In genomic region chr2:224027070-224027469, GRCh38 we compare ENCODE assay signal across 17 cellular contexts. TPM values are rescaled to one million over a fixed set of nuclear protein-coding genes. Genes with fewer than 3 reads are reported as not detected.
A peak's percentile ranks its signal among the peaks of the same experiment; 100 is the strongest.
DNase-seq lines count a peak whose midpoint lies in the region; ATAC-seq and TF ChIP-seq lines count a peak whose summit lies in the region.
"Had no signal": no experiment of that assay in that cellular context is flagged by ENCODE, and none has a peak within 500 bp of the region (broad histone marks: within the 10 kb centered on the region; RNA-seq: fewer than 3 reads in every experiment).

No MANE protein-coding gene starts in this region.

- no peak overlapping the region for H2BK15ac ChIP-seq in H9 (ENCODE audit: low read depth, low read length)

- no peak overlapping the region for H3K9ac ChIP-seq in H9 (ENCODE audit: extremely low read depth, insufficient read length, low read length)
- H3K9ac ChIP-seq: parathyroid adenoma had no signal

- no peak overlapping the region for H2BK12ac ChIP-seq in H9 (ENCODE audit: insufficient read length, low read depth, low read length)

- POLR2A ChIA-PET in WTC11 (lab: Charles Lee) = no interaction called here

- H3K18ac ChIP-seq in H9 (ENCODE audit: insufficient read length, low read depth, low read length) = no peak overlapping the region

- ATAC-seq in WTC11 = peak; percentile 80
- ATAC-seq in omental fat pad (ENCODE audit: low FRiP score) = no peak

- no peak overlapping the region for H3K14ac ChIP-seq in H9 (ENCODE audit: insufficient read depth, low read length)

- peaks cover 42% of the 10 kb centered on the region for H3K27me3 Mint-ChIP-seq in H9 (ENCODE audit: low read depth)
- peaks cover 23% of the 10 kb centered on the region for H3K27me3 Mint-ChIP-seq in WTC11 (ENCODE audit: low read depth)

- H3K4me1 Mint-ChIP-seq in H9 (peaks cover 61 to 62% of the 10 kb centered on the region in 2 experiments), WTC11 (peaks cover 72% of the 10 kb centered on the region)

- no peaks in the 10 kb centered on the region for H3K79me1 ChIP-seq in H9 (ENCODE audit: insufficient read depth, low read depth, low read length, poor library complexity, severe bottlenecking)

- CTCF ChIA-PET in WTC11 (lab: Charles Lee) = interaction anchor here (0.9 to 1.3 kb wide), 5 partner anchors 34 to 260 kb away, joined by 3 to 6 read pairs (median 4); no protein-coding TSS in a partner anchor

- TF ChIP-seq CTCF in H9 (conservative IDR thresholded peaks at IDR 0.05) (no peak), WTC11 (IDR thresholded peaks at IDR 0.05) (no peak), omental fat pad (IDR thresholded peaks at IDR 0.05) (no peak)

- no peak overlapping the region for H2BK120ac ChIP-seq in H9 (ENCODE audit: low read depth, low read length, poor library complexity, severe bottlenecking)

- no peak overlapping the region for H2BK5ac ChIP-seq in H9 (ENCODE audit: insufficient read length, low read length)

- H2AK5ac ChIP-seq in H9 (ENCODE audit: insufficient read length, low read length) = no peak overlapping the region

- DNase-seq in NCI-H2227 (lab: John Stamatoyannopoulos, UW; ENCODE audit: unreplicated experiment) = peak; percentile 43
- no peak for DNase-seq in NCI-H2227 treated with DMSO at 0.1 percent for 48 hours (lab: John Stamatoyannopoulos, UW)
- DNase-seq in H9 = peak; percentile 92
- peak; percentile 86 for DNase-seq in WTC11 (ENCODE audit: low spot score)
- peak; percentile 64 for DNase-seq in iPS-NIHi11 (ENCODE audit: low spot score)
- DNase-seq in HT-29 (ENCODE audit: low spot score) = no peak
- DNase-seq in MV-4-11 (lab: John Stamatoyannopoulos, UW) = no peak
- DNase-seq in omental fat pad (ENCODE audit: low spot score) = no peak
- DNase-seq: activated T-cell treated with anti-CD3 and anti-CD28 coated beads, Interleukin-2, amount 50 U/mL, for 1 hour; Calu3; dorsolateral prefrontal cortex; NCI-H1048; NCI-H526 treated with DMSO at 0.1 percent for 48 hours; SHP77; stimulated activated CD4-positive, alpha-beta T cell treated with anti-CD3 and anti-CD28 coated beads, Interleukin-15, amount 100 ng/mL, for 24 hours had no signal

- no peak overlapping the region for H4K91ac ChIP-seq in H9 (ENCODE audit: insufficient read length, low read depth, low read length)

- H3K23ac ChIP-seq in H9 (ENCODE audit: insufficient read length, low read depth, low read length) = no peak overlapping the region

- H3K9me3 Mint-ChIP-seq in H9 (no peaks in the 10 kb centered on the region; a peak in 1 of 5 replicates), WTC11 (peaks cover 12% of the 10 kb centered on the region; the same call in 1 of the 2 replicates)

- no peaks in the 10 kb centered on the region for H3K9me3 ChIP-seq in H9 (ENCODE audit: control insufficient read depth, low read depth, low read length)
- H3K9me3 ChIP-seq: tibial nerve had no signal

- no peak overlapping the region for H2AFZ ChIP-seq in H9 (ENCODE audit: low read length)
- H2AFZ ChIP-seq: parathyroid adenoma had no signal

- H3K36me3 Mint-ChIP-seq in H9 (ENCODE audit: insufficient read depth in 1 of 3, low read depth in 3 of 3) (peaks cover 3 to 11% (median 5%) of the 10 kb centered on the region in 3 experiments; a peak in 4 of 7 replicates), WTC11 (peaks cover 6% of the 10 kb centered on the region)

- no peak overlapping the region for H3K4ac ChIP-seq in H9 (ENCODE audit: low read depth, low read length)

- H3K4me3 Mint-ChIP-seq in H9 (peak overlapping the region in 1 of 2 experiments; percentile 27; a peak in 1 of 5 replicates), WTC11 (peak overlapping the region; percentile 39)

- H4K20me1 ChIP-seq in H9 (ENCODE audit: control insufficient read depth, insufficient read depth, insufficient read length) = no peaks in the 10 kb centered on the region

- H2BK20ac ChIP-seq in H9 (ENCODE audit: low read depth, low read length, poor library complexity, severe bottlenecking) = no peak overlapping the region

- no peak overlapping the region for H3T11ph ChIP-seq in H9 (ENCODE audit: low read length)

- no CpG with 5 or more reads among the region's 5 CpGs for WGBS in H9 (ENCODE audit: extremely low coverage, insufficient read length, low lambda C conversion rate)

- no peaks in the 10 kb centered on the region for H3K27me3 ChIP-seq in H9 (ENCODE audit: insufficient read depth, low read length)
- H3K27me3 ChIP-seq: tibial nerve had no signal

- no peak overlapping the region for H3K56ac ChIP-seq in H9 (ENCODE audit: insufficient read length, low read depth, low read length)

- H3K4me1 ChIP-seq in H9 (ENCODE audit: insufficient read depth, low read length) = peaks cover 30% of the 10 kb centered on the region; the same call in 1 of the 2 replicates
- H3K4me1 ChIP-seq: parathyroid adenoma, tibial nerve had no signal

- H4K5ac ChIP-seq in H9 (ENCODE audit: insufficient read length, low read depth, low read length) = no peak overlapping the region

- H3K23me2 ChIP-seq in H9 (ENCODE audit: insufficient read length, low read depth, low read length, poor library complexity, severe bottlenecking) = no peaks in the 10 kb centered on the region

- H3K27ac ChIP-seq in H9 (ENCODE audit: insufficient read length, low read depth, low read length) = no peak overlapping the region
- H3K27ac ChIP-seq: dorsolateral prefrontal cortex, parathyroid adenoma, tibial nerve had no signal

- H3K79me2 ChIP-seq in H9 (ENCODE audit: insufficient read depth, low read length) = no peaks in the 10 kb centered on the region; the same call in 1 of the 2 replicates
- H3K79me2 ChIP-seq: parathyroid adenoma had no signal

- H3K27ac Mint-ChIP-seq in H9 (no peak overlapping the region), WTC11 (no peak overlapping the region)

- H3K4me2 ChIP-seq in H9 (ENCODE audit: insufficient read depth, insufficient read length, low read length) = no peak overlapping the region

- no peak overlapping the region for H4K8ac ChIP-seq in H9 (replicated peaks; ENCODE audit: insufficient read length, low read depth, low read length)

TF ChIP-seq in WTC11, 78 proteins besides CTCF, POLR2A, EP300 and RAD21 (continues in another document):
- peak; percentile 69 for TF ChIP-seq USF2 (CRISPR knock-in tag; IDR thresholded peaks at IDR 0.05)
- TF ChIP-seq MAX (CRISPR knock-in tag; IDR thresholded peaks at IDR 0.05) = peak; percentile 46
- no peak for TF ChIP-seq RELA (CRISPR knock-in tag; IDR thresholded peaks at IDR 0.05; ENCODE audit: borderline replicate concordance)
- TF ChIP-seq ZNF138 (CRISPR knock-in tag; conservative IDR thresholded peaks at IDR 0.05) = no peak
- no peak for TF ChIP-seq MXD4 (CRISPR knock-in tag; IDR thresholded peaks at IDR 0.05; ENCODE audit: borderline replicate concordance)
- no peak for TF ChIP-seq GRHL2 (CRISPR knock-in tag; IDR thresholded peaks at IDR 0.05; ENCODE audit: insufficient replicate concordance, severe bottlenecking)
- peak; percentile 45; the same call in 1 of the 2 replicates for TF ChIP-seq USF1 (CRISPR knock-in tag; IDR thresholded peaks at IDR 0.05)
- TF ChIP-seq NR3C1 (CRISPR knock-in tag; conservative IDR thresholded peaks at IDR 0.05; ENCODE audit: low read depth) = no peak
- peak; percentile 50; the same call in 1 of the 2 replicates for TF ChIP-seq FOXP4 (CRISPR knock-in tag; IDR thresholded peaks at IDR 0.05)
- TF ChIP-seq NR1H2 (CRISPR knock-in tag; IDR thresholded peaks at IDR 0.05) = no peak

RNA-seq across cellular contexts. Expression of gene SERPINE2, which starts 12.0 kb away (rescaled TPM):
- total RNA-seq in H9 (2021) (36.1 and 40.0 TPM in 2 replicates), WTC11 (2021) (53.1 to 60.4 TPM (median 54.2 TPM) in 3 replicates), omental fat pad (10 to 100 TPM in 3 of 4 donors, 1 to 10 TPM in 1; 6.8 to 91.5 (median 25.6) TPM)
- total RNA-seq in HT-29 (2014; rRNA removed; shearing (Covaris generic)) = 1.9 and 5.6 TPM in 2 replicates

Comparison
In these comparisons a context has a peak if more than half of its experiments do, and no peak if none do; other contexts are left out.
1. DNase-seq: peak in NCI-H2227 (single experiment), H9 (single experiment), WTC11 (single experiment) and iPS-NIHi11 (single experiment); none in NCI-H2227 treated with DMSO at 0.1 percent for 48 hours (single experiment), HT-29 (single experiment), MV-4-11 (single experiment) and omental fat pad (single experiment).